1 cellular context compared by ENCODE assay signal in the genomic region with DNA sequence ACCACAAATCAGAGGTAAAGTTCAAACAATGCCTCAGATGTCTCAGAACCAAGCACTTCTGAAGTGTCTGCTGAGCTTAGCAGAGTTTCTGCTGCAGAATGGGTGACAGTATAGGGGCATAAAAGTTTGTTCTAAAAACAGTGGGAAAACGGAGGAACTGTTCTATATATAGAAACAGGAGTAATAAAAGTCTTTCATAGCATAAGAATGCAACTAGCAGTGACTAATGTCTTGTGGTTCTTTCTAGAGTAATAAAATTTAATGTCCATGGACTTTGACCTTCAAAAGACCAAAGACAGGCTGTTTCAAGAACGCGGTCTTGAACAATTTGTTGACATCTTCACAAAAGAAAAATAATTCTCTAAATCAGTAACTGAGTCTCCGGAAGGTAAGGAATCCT.
A peak's percentile ranks its signal among the peaks of the same experiment; 100 is the strongest.
TF ChIP-seq lines count a peak whose summit lies in the region.

No MANE protein-coding gene starts in this region.

TF ChIP-seq in GM12878, 131 proteins besides CTCF, POLR2A, EP300 and RAD21 (continued from another document):
- TF ChIP-seq, protein P1, sequence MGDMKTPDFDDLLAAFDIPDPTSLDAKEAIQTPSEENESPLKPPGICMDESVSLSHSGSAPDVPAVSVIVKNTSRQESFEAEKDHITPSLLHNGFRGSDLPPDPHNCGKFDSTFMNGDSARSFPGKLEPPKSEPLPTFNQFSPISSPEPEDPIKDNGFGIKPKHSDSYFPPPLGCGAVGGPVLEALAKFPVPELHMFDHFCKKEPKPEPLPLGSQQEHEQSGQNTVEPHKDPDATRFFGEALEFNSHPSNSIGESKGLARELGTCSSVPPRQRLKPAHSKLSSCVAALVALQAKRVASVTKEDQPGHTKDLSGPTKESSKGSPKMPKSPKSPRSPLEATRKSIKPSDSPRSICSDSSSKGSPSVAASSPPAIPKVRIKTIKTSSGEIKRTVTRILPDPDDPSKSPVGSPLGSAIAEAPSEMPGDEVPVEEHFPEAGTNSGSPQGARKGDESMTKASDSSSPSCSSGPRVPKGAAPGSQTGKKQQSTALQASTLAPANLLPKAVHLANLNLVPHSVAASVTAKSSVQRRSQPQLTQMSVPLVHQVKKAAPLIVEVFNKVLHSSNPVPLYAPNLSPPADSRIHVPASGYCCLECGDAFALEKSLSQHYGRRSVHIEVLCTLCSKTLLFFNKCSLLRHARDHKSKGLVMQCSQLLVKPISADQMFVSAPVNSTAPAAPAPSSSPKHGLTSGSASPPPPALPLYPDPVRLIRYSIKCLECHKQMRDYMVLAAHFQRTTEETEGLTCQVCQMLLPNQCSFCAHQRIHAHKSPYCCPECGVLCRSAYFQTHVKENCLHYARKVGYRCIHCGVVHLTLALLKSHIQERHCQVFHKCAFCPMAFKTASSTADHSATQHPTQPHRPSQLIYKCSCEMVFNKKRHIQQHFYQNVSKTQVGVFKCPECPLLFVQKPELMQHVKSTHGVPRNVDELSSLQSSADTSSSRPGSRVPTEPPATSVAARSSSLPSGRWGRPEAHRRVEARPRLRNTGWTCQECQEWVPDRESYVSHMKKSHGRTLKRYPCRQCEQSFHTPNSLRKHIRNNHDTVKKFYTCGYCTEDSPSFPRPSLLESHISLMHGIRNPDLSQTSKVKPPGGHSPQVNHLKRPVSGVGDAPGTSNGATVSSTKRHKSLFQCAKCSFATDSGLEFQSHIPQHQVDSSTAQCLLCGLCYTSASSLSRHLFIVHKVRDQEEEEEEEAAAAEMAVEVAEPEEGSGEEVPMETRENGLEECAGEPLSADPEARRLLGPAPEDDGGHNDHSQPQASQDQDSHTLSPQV (IDR thresholded peaks at IDR 0.05), result no peak
- TF ChIP-seq CHD2 (IDR thresholded peaks at IDR 0.05; ENCODE audit: borderline replicate concordance, low read depth, low read length), result no peak
- TF ChIP-seq, protein P2, sequence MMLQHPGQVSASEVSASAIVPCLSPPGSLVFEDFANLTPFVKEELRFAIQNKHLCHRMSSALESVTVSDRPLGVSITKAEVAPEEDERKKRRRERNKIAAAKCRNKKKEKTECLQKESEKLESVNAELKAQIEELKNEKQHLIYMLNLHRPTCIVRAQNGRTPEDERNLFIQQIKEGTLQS (IDR thresholded peaks at IDR 0.05; ENCODE audit: borderline replicate concordance, extremely low read depth, low read depth, low read length), result no peak
- peak; percentile 32; the same call in 1 of the 2 replicates for TF ChIP-seq ATF7 (IDR thresholded peaks at IDR 0.05; ENCODE audit: low read depth)
- TF ChIP-seq ZZZ3 (IDR thresholded peaks at IDR 0.05; ENCODE audit: control insufficient read depth, insufficient read length, low read depth), result no peak
- TF ChIP-seq RAD51 (IDR thresholded peaks at IDR 0.05), result no peak
- TF ChIP-seq IKZF1 (conservative IDR thresholded peaks at IDR 0.05), result peak; percentile 67
- TF ChIP-seq SMAD1 (IDR thresholded peaks at IDR 0.05; ENCODE audit: low read depth, partially characterized antibody), result no peak
- peak; percentile 52 for TF ChIP-seq MEF2B (IDR thresholded peaks at IDR 0.05; ENCODE audit: partially characterized antibody, poor library complexity, severe bottlenecking)
- no peak for TF ChIP-seq SUZ12 (IDR thresholded peaks at IDR 0.05; ENCODE audit: unreplicated experiment)
- peak; percentile 65; the same call in 1 of the 2 replicates for TF ChIP-seq MTA2 (IDR thresholded peaks at IDR 0.05; ENCODE audit: low read depth)
- TF ChIP-seq ZSCAN29 (IDR thresholded peaks at IDR 0.05), result no peak
